34 cellular contexts compared by ENCODE assay signal in genomic region chr5:5414999-5415398, GRCh38.
"Had no signal": no experiment of that assay in that cellular context is flagged by ENCODE, and none has a peak within 500 bp of the region (broad histone marks: within the 10 kb centered on the region; RNA-seq: fewer than 3 reads in every experiment).

No MANE protein-coding gene starts in this region.

- H3K4me3 ChIP-seq: adrenal gland, ascending aorta, body of pancreas, breast epithelium, cardiac muscle cell had no signal

- H3K36me3 ChIP-seq: adrenal gland, ascending aorta, brain microvascular endothelial cell, breast epithelium, cardiac muscle cell had no signal

- FAIRE-seq: astrocyte, bronchial epithelial cell had no signal

- H3K27me3 ChIP-seq: adrenal gland, ascending aorta, body of pancreas, brain microvascular endothelial cell, breast epithelium, cardiac muscle cell had no signal

- H3K4me1 ChIP-seq: adrenal gland, ascending aorta, breast epithelium had no signal

- DNase-seq: activated effector memory CD4-positive, alpha-beta T cell treated with anti-CD3 and anti-CD28 coated beads, Interleukin-2, amount 50 U/mL, for 16 hours; activated effector memory CD4-positive, alpha-beta T cell treated with Interleukin-2 at 50 U/mL for 16 hours; activated gamma-delta T cell; activated gamma-delta T cell treated with Interleukin-2 at 50 U/mL for 16 hours; activated naive CD4-positive, alpha-beta T cell; activated naive CD4-positive, alpha-beta T cell treated with anti-CD3 and anti-CD28 coated beads for 36 hours; activated naive CD4-positive, alpha-beta T cell treated with anti-CD3 and anti-CD28 coated beads, Interleukin-2, amount 10 ng/mL, durations not matched to agents 7 days and 5 days; activated naive CD4-positive, alpha-beta T cell treated with anti-CD3 and anti-CD28 coated beads, Interleukin-2, amount 50 U/mL, for 16 hours; activated naive CD4-positive, alpha-beta T cell treated with Interleukin-2 at 50 U/mL for 16 hours; activated naive CD8-positive, alpha-beta T cell treated with anti-CD3 and anti-CD28 coated beads for 36 hours; activated naive CD8-positive, alpha-beta T cell treated with anti-CD3 and anti-CD28 coated beads, Interleukin-2, amount 10 ng/mL, durations not matched to agents 7 days and 5 days; activated naive CD8-positive, alpha-beta T cell treated with anti-CD3 and anti-CD28 coated beads, Interleukin-2, amount 50 U/mL, for 24 hours; activated T-cell treated with anti-CD3 and anti-CD28 coated beads, Interleukin-2, amount 50 U/mL, for 1 hour; activated T-cell treated with anti-CD3 and anti-CD28 coated beads, Interleukin-2, amount 50 U/mL, for 24 hours; activated T-cell treated with anti-CD3 and anti-CD28 coated beads, Interleukin-2, amount 50 U/mL, for 4 hours; activated T-cell treated with anti-CD3 and anti-CD28 coated beads, Interleukin-2, amount 50 U/mL, for 48 hours; activated T-cell treated with anti-CD3 and anti-CD28 coated beads, Interleukin-2, amount 50 U/mL, for 72 hours; adrenal gland; amniotic stem cell; amygdala; anterior cingulate cortex; aorta; body of pancreas; brain microvascular endothelial cell; caudate nucleus; central memory CD4-positive, alpha-beta T cell; cerebellar nuclear complex had no signal

- H3K27ac ChIP-seq: adrenal gland, ascending aorta, body of pancreas, brain microvascular endothelial cell, breast epithelium, cardiac muscle cell had no signal

- H3K9me3 ChIP-seq: adrenal gland, ascending aorta, body of pancreas had no signal

- ATAC-seq: activated naive CD4-positive, alpha-beta T cell treated with anti-CD3 and anti-CD28 coated beads, Interleukin-2, amount 50 U/mL, for 72 hours; activated naive CD8-positive, alpha-beta T cell treated with anti-CD3 and anti-CD28 coated beads, Interleukin-2, amount 50 U/mL, for 24 hours; activated T-cell treated with anti-CD3 and anti-CD28 coated beads, Interleukin-2, amount 50 U/mL, for 4 hours; activated T-cell treated with anti-CD3 and anti-CD28 coated beads, Interleukin-2, amount 50 U/mL, for 72 hours; activated T-helper 17 cell treated with anti-CD3 and anti-CD28 coated beads, Interleukin-2, amount 50 U/mL, for 72 hours; body of pancreas had no signal
